In the genomic region with DNA sequence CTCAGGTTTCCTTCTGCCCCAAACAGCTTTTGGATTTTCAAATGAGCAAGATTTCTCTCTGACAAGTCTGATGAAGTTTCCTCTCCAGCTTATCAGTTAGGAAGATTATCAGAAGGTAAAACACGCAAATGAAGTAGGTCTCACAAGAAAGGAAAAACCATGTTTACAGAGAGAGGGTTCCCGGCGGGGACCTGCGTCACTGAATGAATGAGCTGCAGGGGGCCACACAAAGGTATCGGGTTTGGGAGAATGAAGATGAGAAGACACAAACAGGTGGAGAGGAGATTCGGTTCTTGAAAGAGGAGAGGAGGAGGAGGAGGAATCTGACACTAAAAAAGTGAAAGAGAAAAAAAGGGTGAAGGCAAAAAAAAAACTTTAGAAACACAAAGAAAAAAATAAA, we compare ENCODE assay signal across 2 cellular contexts.
TF ChIP-seq lines count a peak whose summit lies in the region.

No MANE protein-coding gene starts in this region.

TF ChIP-seq in GM23338, 12 proteins besides CTCF, POLR2A, EP300 and RAD21:
- TF ChIP-seq ZNF331 (CRISPR knock-in tag; IDR thresholded peaks at IDR 0.05; ENCODE audit: low read depth) = no peak
- peak; percentile 75 for TF ChIP-seq CREB1 (CRISPR knock-in tag; IDR thresholded peaks at IDR 0.05; ENCODE audit: low read depth)
- TF ChIP-seq JUNB (IDR thresholded peaks at IDR 0.05; ENCODE audit: unreplicated experiment) = no peak

TF ChIP-seq in K562, 482 proteins besides CTCF, POLR2A, EP300 and RAD21:
- TF ChIP-seq RBM22 (IDR thresholded peaks at IDR 0.05; ENCODE audit: low read depth, low read length, poor library complexity, severe bottlenecking) = no peak
- TF ChIP-seq, protein P1, sequence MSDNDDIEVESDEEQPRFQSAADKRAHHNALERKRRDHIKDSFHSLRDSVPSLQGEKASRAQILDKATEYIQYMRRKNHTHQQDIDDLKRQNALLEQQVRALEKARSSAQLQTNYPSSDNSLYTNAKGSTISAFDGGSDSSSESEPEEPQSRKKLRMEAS (CRISPR knock-in tag; IDR thresholded peaks at IDR 0.05) = no peak
- TF ChIP-seq CREB1 (IDR thresholded peaks at IDR 0.05) = no peak
- no peak for TF ChIP-seq CREB1 (CRISPR knock-in tag; IDR thresholded peaks at IDR 0.05)
- TF ChIP-seq ETV5 (CRISPR knock-in tag; IDR thresholded peaks at IDR 0.05; ENCODE audit: low read depth) = no peak
- TF ChIP-seq MCM7 (IDR thresholded peaks at IDR 0.05) = no peak
- TF ChIP-seq, protein P2, sequence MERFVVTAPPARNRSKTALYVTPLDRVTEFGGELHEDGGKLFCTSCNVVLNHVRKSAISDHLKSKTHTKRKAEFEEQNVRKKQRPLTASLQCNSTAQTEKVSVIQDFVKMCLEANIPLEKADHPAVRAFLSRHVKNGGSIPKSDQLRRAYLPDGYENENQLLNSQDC (CRISPR knock-in tag; IDR thresholded peaks at IDR 0.05) = no peak
- TF ChIP-seq RCOR1 (IDR thresholded peaks at IDR 0.05; ENCODE audit: borderline replicate concordance in 1 of 2, low read depth in 2 of 2, low read length in 2 of 2) = no peak
TF ChIP-seq in K562: peak in this region for 0.
